Comparison of ENCODE assay signal across 7 cellular contexts in genomic region chr16:57372372-57373116, GRCh38. TPM values are rescaled to one million over a fixed set of nuclear protein-coding genes. Genes with fewer than 3 reads are reported as not detected.
DNase-seq lines count a peak whose midpoint lies in the region; ATAC-seq and TF ChIP-seq lines count a peak whose summit lies in the region.

TSS of gene CX3CL1 (plus strand) at chr16:57372490. CDS start at chr16:57372569, 79 bp downstream.

- H3K9me3 ChIP-seq in liver (ENCODE audit: control insufficient read depth in 4 of 4, low read length in 3 of 4) (no peaks in the 10 kb centered on the region), testis (no peaks in the 10 kb centered on the region)

- peak in 1 of 2 donors; percentile 55 for TF ChIP-seq RAD21 in liver (IDR thresholded peaks at IDR 0.05)

- peak; percentile 39 for DNase-seq in NCI-H1092 treated with DMSO at 0.1 percent for 48 hours (lab: John Stamatoyannopoulos, UW)
- peak; percentile 45 to 90 (median 82) for DNase-seq in dorsolateral prefrontal cortex
- peak; percentile 73 for DNase-seq in testis
- DNase-seq in GM19238 (ENCODE audit: insufficient read length, low spot score), result no peak
- no peak for DNase-seq in 8988T

- ATAC-seq in HG02588 (IDR thresholded peaks at IDR 0.05; ENCODE audit: unreplicated experiment), result no peak

- TF ChIP-seq CTCF in dorsolateral prefrontal cortex (IDR thresholded peaks at IDR 0.05 in 54 of 56, conservative IDR thresholded peaks at IDR 0.05 in 2 of 56; ENCODE audit: low read depth in 1 of 56, partially characterized antibody in 56 of 56) (peak in 21 of 56 donors; percentile 11 to 37 (median 19)), liver (IDR thresholded peaks at IDR 0.05; ENCODE audit: low read depth, low read length, missing input control) (no peak), testis (IDR thresholded peaks at IDR 0.05) (no peak)

- TF ChIP-seq POLR2A in testis (IDR thresholded peaks at IDR 0.05), result no peak

- H3K9ac ChIP-seq in liver (ENCODE audit: low read depth in 1 of 2, low read length in 2 of 2), result peak within 1 kb of the TSS; percentile 63 to 93

- H3K27ac ChIP-seq in dorsolateral prefrontal cortex, result peak within 1 kb of the TSS in 58 of 59 donors; percentile 61 to 97 (median 91)
- H3K27ac ChIP-seq in liver (ENCODE audit: low read depth in 1 of 2, low read length in 2 of 2), result peak within 1 kb of the TSS; percentile 94 to 98
- H3K27ac ChIP-seq in testis, result peak within 1 kb of the TSS; percentile 88 to 91

- H3K27me3 ChIP-seq in dorsolateral prefrontal cortex (no peaks in the 10 kb centered on the region), liver (ENCODE audit: control insufficient read depth in 4 of 4, insufficient read depth in 4 of 4, low read length in 3 of 4) (no peaks in the 10 kb centered on the region), testis (no peaks in the 10 kb centered on the region)

- H3K36me3 ChIP-seq in liver (ENCODE audit: control insufficient read depth in 4 of 4, insufficient read depth in 3 of 4, low read depth in 1 of 4, low read length in 3 of 4), result no peaks in the 10 kb centered on the region
- H3K36me3 ChIP-seq in testis (ENCODE audit: low read depth, missing control alignments), result no peaks in the 10 kb centered on the region

- H3K4me1 ChIP-seq in liver (ENCODE audit: control insufficient read depth in 4 of 4, insufficient read depth in 4 of 4, low read length in 3 of 4), result peaks cover 4 to 40% (median 27%) of the 10 kb centered on the region in 4 donors
- peaks cover 18% of the 10 kb centered on the region for H3K4me1 ChIP-seq in testis

- intact Hi-C loops in dorsolateral prefrontal cortex (cut with DNase I) (loop anchor here in 1 of 2 donors (5.0 kb wide), 1 partner anchor 70 kb away; no protein-coding TSS in a partner anchor), testis (cut with DNase I; ENCODE audit: low total_unique reads) (loop anchor here (10.0 kb wide), 1 partner anchor 68 kb away; no protein-coding TSS in a partner anchor)

- H3K4me3 ChIP-seq in dorsolateral prefrontal cortex (peak within 1 kb of the TSS; percentile 27 to 83 (median 68)), liver (ENCODE audit: low read depth in 1 of 3, low read length in 3 of 3) (peak within 1 kb of the TSS; percentile 53 to 77 (median 54)), testis (peak within 1 kb of the TSS; percentile 59 to 72)

- 14% methylated on average over 23 of the region's 23 CpGs for WGBS in liver
- 25 to 34% methylated on average over 16 to 17 of the region's 23 CpGs for WGBS in testis, 2 donors

TF ChIP-seq in liver, 16 proteins besides CTCF, POLR2A, EP300 and RAD21:
- no peak for TF ChIP-seq FOXA2 (IDR thresholded peaks at IDR 0.05)
- no peak for TF ChIP-seq ATF3 (IDR thresholded peaks at IDR 0.05)
- no peak for TF ChIP-seq GABPA (IDR thresholded peaks at IDR 0.05 in 1 of 2, conservative IDR thresholded peaks at IDR 0.05 in 1 of 2)
- TF ChIP-seq REST (IDR thresholded peaks at IDR 0.05), result peak; percentile 95
- TF ChIP-seq MAX (IDR thresholded peaks at IDR 0.05), result peak; percentile 41
- peak; percentile 77 for TF ChIP-seq SP1 (IDR thresholded peaks at IDR 0.05)
- peak; percentile 54 for TF ChIP-seq HNF4G (IDR thresholded peaks at IDR 0.05)
- peak; percentile 81 to 91 for TF ChIP-seq EGR1 (IDR thresholded peaks at IDR 0.05; ENCODE audit: low read depth in 2 of 2)
- TF ChIP-seq ZBTB33 (IDR thresholded peaks at IDR 0.05), result no peak
- TF ChIP-seq NR2F2 (IDR thresholded peaks at IDR 0.05), result no peak
- TF ChIP-seq JUND (IDR thresholded peaks at IDR 0.05), result no peak
- TF ChIP-seq YY1 (IDR thresholded peaks at IDR 0.05), result peak; percentile 55
- peak in 1 of 2 donors; percentile 60 for TF ChIP-seq HNF4A (conservative IDR thresholded peaks at IDR 0.05)
- peak; percentile 38 for TF ChIP-seq FOXA1 (IDR thresholded peaks at IDR 0.05)
- TF ChIP-seq RXRA (IDR thresholded peaks at IDR 0.05), result peak; percentile 64 to 71
- peak; percentile 95 for TF ChIP-seq TAF1 (conservative IDR thresholded peaks at IDR 0.05)
TF ChIP-seq in liver: peak in this region for 10.

RNA-seq across cellular contexts. Expression of gene CX3CL1, which starts in this region (rescaled TPM):
- total RNA-seq in dorsolateral prefrontal cortex (100 to 1,000 TPM in 3 of 120 experiments, 10 to 100 TPM in 117; 32.3 to 105 (median 74.3) TPM), liver (1 to 10 TPM; 4.8 to 5.9 TPM), testis (10 to 100 TPM in 1 of 2 donors, 1 to 10 TPM in 1; 8.5 to 19.6 TPM)
- polyA plus RNA-seq in liver (1 to 10 TPM; 2.5 to 5.5 TPM), testis (ENCODE audit: insufficient read depth, low read depth, low replicate concordance) (12.9 TPM)

Comparison
In these comparisons a context has a peak if more than half of its experiments do, and no peak if none do; other contexts are left out.
1. DNase-seq: peak in NCI-H1092 treated with DMSO at 0.1 percent for 48 hours (single experiment), dorsolateral prefrontal cortex (10 of 10) and testis (single experiment); none in GM19238 (single experiment) and 8988T (single experiment).
2. Peak in every context shown above with its lines, with median percentiles within 50 percentile points of each other: H3K27ac ChIP-seq and H3K4me3 ChIP-seq.